Comparison of ENCODE assay signal across 8 cellular contexts in genomic region chrX:110341189-110342035, GRCh38. TPM values are rescaled to one million over a fixed set of nuclear protein-coding genes. Genes with fewer than 3 reads are reported as not detected.
DNase-seq lines count a peak whose midpoint lies in the region; ATAC-seq and TF ChIP-seq lines count a peak whose summit lies in the region.

No MANE protein-coding gene starts in this region.

- TF ChIP-seq CTCF in HFF-Myc (IDR thresholded peaks at IDR 0.05; ENCODE audit: low read depth, low read length, missing control alignments) (no peak), OCI-LY7 (conservative IDR thresholded peaks at IDR 0.05; ENCODE audit: low read length) (no peak)

- H2AFZ ChIP-seq in OCI-LY7 (ENCODE audit: low read length), result peak overlapping the region; percentile 31; the same call in 1 of the 2 replicates

- H3K4me3 ChIP-seq in HFF-Myc (replicated peaks; ENCODE audit: low read depth, low read length), result no peak overlapping the region
- no peak overlapping the region for H3K4me3 ChIP-seq in OCI-LY7 (ENCODE audit: low read depth, low read length, poor library complexity, severe bottlenecking)
- H3K4me3 ChIP-seq in mesodermal cell (ENCODE audit: extremely low read depth, insufficient read depth, low read length, poor library complexity, severe bottlenecking), result no peak overlapping the region

- H3K36me3 ChIP-seq in OCI-LY7 (ENCODE audit: insufficient read depth, low read length) (no peaks in the 10 kb centered on the region), mesodermal cell (ENCODE audit: control insufficient read depth, insufficient read depth, low read length) (no peaks in the 10 kb centered on the region)

- H3K27ac ChIP-seq in OCI-LY7 (ENCODE audit: low read depth, low read length, poor library complexity, severe bottlenecking) (no peak overlapping the region), mesodermal cell (ENCODE audit: low read depth, low read length, severe bottlenecking) (peak overlapping the region; percentile 80)

- no TSS peak for BruUV-seq in OCI-LY7 (replicated peaks; lab: Mats Ljungman, UMichigan)

- peaks cover 8% of the 10 kb centered on the region for H3K4me1 ChIP-seq in OCI-LY7 (ENCODE audit: insufficient read depth, low read length, poor library complexity, severe bottlenecking)
- H3K4me1 ChIP-seq in mesodermal cell (ENCODE audit: control insufficient read depth, insufficient read depth, low read length, poor library complexity, severe bottlenecking), result no peaks in the 10 kb centered on the region

- WGBS in mesodermal cell (ENCODE audit: insufficient coverage in 2 of 2), 2 experiments, result 83% methylated on average over 1 of the region's 11 CpGs; no CpG with 5 or more reads in 1 of the 2 experiments

- peak overlapping the region; percentile 20; the same call in 1 of the 2 replicates for H3K4me2 ChIP-seq in OCI-LY7 (ENCODE audit: low read length)

- peak; percentile 36 for DNase-seq in HFF-Myc (ENCODE audit: extremely low read depth, low read depth)
- DNase-seq in OCI-LY7 (ENCODE audit: low spot score), result peak; percentile 24
- DNase-seq in DMS 273 treated with DMSO at 0.1 percent for 48 hours (lab: John Stamatoyannopoulos, UW), result no peak
- DNase-seq in NCI-H748 (lab: John Stamatoyannopoulos, UW; ENCODE audit: unreplicated experiment), result no peak
- no peak for DNase-seq in NCI-H82 treated with DMSO at 0.1 percent for 48 hours (lab: John Stamatoyannopoulos, UW; ENCODE audit: unreplicated experiment)

- POLR2A ChIA-PET in OCI-LY7 (lab: Charles Lee), result interaction anchor here (1.3 to 1.6 kb wide), 4 partner anchors 15 to 25 kb away, joined by 3 to 7 read pairs (median 6); no protein-coding TSS in a partner anchor

- CTCF ChIA-PET in OCI-LY7 (lab: Charles Lee; ENCODE audit: unreplicated experiment), result interaction anchor here (1.2 kb wide), 1 partner anchor 22 kb away, joined by 3 read pairs; no protein-coding TSS in a partner anchor

- intact Hi-C loops in OCI-LY7 (cut with micrococcal nuclease; ENCODE audit: unreplicated experiment), result loop anchor here (1.0 kb wide), 1 partner anchor 20 kb away; no protein-coding TSS in a partner anchor

- no peaks in the 10 kb centered on the region for H3K9me3 ChIP-seq in OCI-LY7 (ENCODE audit: low read length)
- no peaks in the 10 kb centered on the region for H3K9me3 ChIP-seq in mesodermal cell (ENCODE audit: control insufficient read depth, low read length)

- H3K79me2 ChIP-seq in OCI-LY7 (ENCODE audit: insufficient read depth, low read depth, low read length), result no peaks in the 10 kb centered on the region

- ATAC-seq in GM18502 (IDR thresholded peaks at IDR 0.05; ENCODE audit: poor library complexity, unreplicated experiment), result peak; percentile 92
- ATAC-seq in GM21515 (IDR thresholded peaks at IDR 0.05; ENCODE audit: unreplicated experiment), result no peak

- H4K20me1 ChIP-seq in OCI-LY7 (ENCODE audit: insufficient read depth, low read length), result no peaks in the 10 kb centered on the region

- no peaks in the 10 kb centered on the region for H3K9me2 ChIP-seq in OCI-LY7 (ENCODE audit: insufficient read depth, low read length)

RNA-seq across cellular contexts. Expression of gene RTL9, which starts 17.2 kb away (rescaled TPM):
- total RNA-seq in OCI-LY7 (2014; rRNA removed; shearing (Covaris generic)), result not detected in 2 replicates
- total RNA-seq in OCI-LY7 (2022), result not detected in 2 replicates
- polyA plus RNA-seq in mesodermal cell (2013, experiment 1 of 2), result 0.37 TPM
- 0.25 TPM for polyA plus RNA-seq in mesodermal cell (2013, experiment 2 of 2)

RNA-seq across cellular contexts. Expression of gene AMMECR1, which starts 23.5 kb away (rescaled TPM):
- total RNA-seq in OCI-LY7 (2014; rRNA removed; shearing (Covaris generic)), result 12.5 and 19.1 TPM in 2 replicates
- total RNA-seq in OCI-LY7 (2022), result 32.3 and 36.4 TPM in 2 replicates
- polyA plus RNA-seq in mesodermal cell (2013, experiment 1 of 2), result 11.5 TPM
- polyA plus RNA-seq in mesodermal cell (2013, experiment 2 of 2), result 11.7 TPM

Comparison
In these comparisons a context has a peak if more than half of its experiments do, and no peak if none do; other contexts are left out.
1. DNase-seq: peak in HFF-Myc (single experiment) and OCI-LY7 (single experiment); none in DMS 273 treated with DMSO at 0.1 percent for 48 hours (single experiment), NCI-H748 (single experiment) and NCI-H82 treated with DMSO at 0.1 percent for 48 hours (single experiment).